11 cellular contexts compared by ENCODE assay signal in the genomic region with DNA sequence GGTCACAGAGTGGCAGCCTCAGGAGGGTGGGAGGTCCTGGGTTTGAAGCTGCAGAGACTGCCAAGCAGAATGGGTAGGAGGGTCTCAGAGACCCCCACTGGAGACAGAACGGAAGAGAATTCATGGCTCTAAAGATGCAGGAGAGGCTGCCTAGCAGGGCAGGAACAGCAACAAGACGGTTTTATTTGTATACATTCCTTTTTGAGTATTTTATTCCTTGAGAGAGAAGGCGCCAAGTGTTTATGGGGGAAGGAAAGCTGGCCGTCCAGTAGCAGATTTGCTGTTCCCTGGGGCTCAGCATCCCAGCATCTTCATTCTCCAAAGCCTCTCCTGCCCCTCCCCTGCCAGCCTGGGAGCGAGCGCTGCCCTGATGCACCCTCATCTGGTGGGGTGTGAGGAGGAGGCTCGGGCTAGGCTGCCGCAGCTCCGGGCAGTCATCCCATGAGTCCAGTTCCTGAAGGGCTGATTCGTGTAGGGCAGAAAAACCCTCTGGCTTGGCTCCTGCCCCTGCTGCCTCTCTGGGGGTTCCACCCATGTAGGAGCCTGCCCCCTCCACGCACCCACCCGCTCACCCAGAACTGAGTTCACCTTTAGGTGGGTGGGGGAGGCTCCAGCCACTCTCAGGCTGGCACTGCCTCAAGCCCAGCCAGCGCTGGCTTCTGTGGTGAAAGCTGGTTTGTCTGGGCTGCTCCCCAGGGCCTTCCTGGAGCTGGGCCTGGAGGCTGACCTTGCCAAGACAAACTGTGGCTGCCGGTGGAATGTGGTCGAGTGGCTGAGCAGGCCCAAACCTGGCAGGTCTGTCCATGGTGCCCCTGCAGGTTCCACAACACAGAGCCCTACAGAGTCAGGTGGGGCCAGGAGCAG. TPM values are rescaled to one million over a fixed set of nuclear protein-coding genes. Genes with fewer than 3 reads are reported as not detected.
DNase-seq lines count a peak whose midpoint lies in the region; ATAC-seq and TF ChIP-seq lines count a peak whose summit lies in the region.
"Had no signal": no experiment of that assay in that cellular context is flagged by ENCODE, and none has a peak within 500 bp of the region (broad histone marks: within the 10 kb centered on the region; RNA-seq: fewer than 3 reads in every experiment).

No MANE protein-coding gene starts in this region.

- H3K9me3 ChIP-seq in neuronal stem cell (replicated peaks in 1 of 2; ENCODE audit: control insufficient read depth in 2 of 2, insufficient read depth in 1 of 2, low read depth in 1 of 2, low read length in 2 of 2) (no peaks in the 10 kb centered on the region), A673 (ENCODE audit: low read depth, low read length, poor library complexity, severe bottlenecking) (no peaks in the 10 kb centered on the region), smooth muscle cell (replicated peaks; ENCODE audit: low read depth) (no peaks in the 10 kb centered on the region)

- POLR2A ChIA-PET in A673 (lab: Charles Lee; ENCODE audit: low non-redundant PET) = no interaction called here
- POLR2A ChIA-PET in activated CD4-positive, alpha-beta memory T cell treated with anti-CD3 and anti-CD28 coated beads, Interleukin-2, amount 10 ng/mL, durations not matched to agents 7 days and 5 days (lab: Charles Lee) = no interaction called here

- no peak overlapping the region for H3K27ac Mint-ChIP-seq in activated CD4-positive, alpha-beta memory T cell treated with anti-CD3 and anti-CD28 coated beads, Interleukin-2, amount 10 ng/mL, durations not matched to agents 7 days and 5 days

- peak overlapping the region; percentile 28 for H3K18ac ChIP-seq in neuronal stem cell (ENCODE audit: low read length)

- H2AK5ac ChIP-seq in neuronal stem cell (ENCODE audit: low read depth, low read length) = no peak overlapping the region

- H2AFZ ChIP-seq in neuronal stem cell (ENCODE audit: low read length) = no peak overlapping the region
- H2AFZ ChIP-seq in smooth muscle cell (ENCODE audit: low read depth) = no peak overlapping the region

- no peaks in the 10 kb centered on the region for H3F3A ChIP-seq in smooth muscle cell (ENCODE audit: low read depth)

- WGBS in neuronal stem cell (ENCODE audit: extremely low coverage in 2 of 2, insufficient read length in 2 of 2, insufficient replicate concordance in 1 of 2), 2 donors = no CpG with 5 or more reads among the region's 15 CpGs
- WGBS in smooth muscle cell (ENCODE audit: low lambda C conversion rate) = 80% methylated on average over 15 of the region's 15 CpGs

- no peaks in the 10 kb centered on the region for H3K9me3 Mint-ChIP-seq in activated CD4-positive, alpha-beta memory T cell treated with anti-CD3 and anti-CD28 coated beads, Interleukin-2, amount 10 ng/mL, durations not matched to agents 7 days and 5 days

- BruUV-seq in A673 (replicated peaks; lab: Mats Ljungman, UMichigan) = no TSS peak

- no peak overlapping the region for H3K14ac ChIP-seq in neuronal stem cell (ENCODE audit: low read length)

- H3K27me3 ChIP-seq in neuronal stem cell (ENCODE audit: control insufficient read depth in 3 of 3, insufficient read depth in 3 of 3, low read depth in 1 of 3, low read length in 3 of 3) (peaks cover 0 to 46% (median 0%) of the 10 kb centered on the region in 3 experiments), A673 (replicated peaks; ENCODE audit: insufficient read depth, low read depth, low read length, poor library complexity) (peaks cover 3% of the 10 kb centered on the region), smooth muscle cell (ENCODE audit: low read depth) (peaks cover 20% of the 10 kb centered on the region)

- no peak overlapping the region for H2BK12ac ChIP-seq in neuronal stem cell (ENCODE audit: low read length)

- peaks cover 12% of the 10 kb centered on the region for H3K27me3 Mint-ChIP-seq in activated CD4-positive, alpha-beta memory T cell treated with anti-CD3 and anti-CD28 coated beads, Interleukin-2, amount 10 ng/mL, durations not matched to agents 7 days and 5 days

- peak overlapping the region; percentile 38 for H2BK15ac ChIP-seq in neuronal stem cell (ENCODE audit: low read length)

- peak overlapping the region; percentile 79 for H4K8ac ChIP-seq in neuronal stem cell (ENCODE audit: low read depth, low read length)

- H2BK120ac ChIP-seq in neuronal stem cell (ENCODE audit: low read depth, low read length) = no peak overlapping the region

- DNase-seq in DMS79 (lab: John Stamatoyannopoulos, UW) (peak; percentile 65), NCI-H2196 (lab: John Stamatoyannopoulos, UW; ENCODE audit: unreplicated experiment) (peak; percentile 86), epithelial cell of prostate (ENCODE audit: low read depth, low spot score) (peak; percentile 70), neuronal stem cell (ENCODE audit: low spot score) (no peak), A673 (ENCODE audit: low spot score) (no peak), smooth muscle cell (lab: John Stamatoyannopoulos, UW; ENCODE audit: unreplicated experiment) (no peak)
- no peak for DNase-seq in activated CD4-positive, alpha-beta memory T cell treated with anti-CD3 and anti-CD28 coated beads, Interleukin-2, amount 10 ng/mL, durations not matched to agents 7 days and 5 days
- DNase-seq: activated T-cell treated with anti-CD3 and anti-CD28 coated beads, Interleukin-2, amount 50 U/mL, for 1 hour; T-helper 1 cell had no signal

- H3K4me2 ChIP-seq in neuronal stem cell (ENCODE audit: insufficient read depth, low read length, poor library complexity, severe bottlenecking) (no peak overlapping the region), smooth muscle cell (no peak overlapping the region)

- no peaks in the 10 kb centered on the region for H3K36me3 ChIP-seq in neuronal stem cell (replicated peaks in 1 of 2; ENCODE audit: control insufficient read depth in 2 of 2, insufficient read depth in 2 of 2, low read length in 2 of 2)
- H3K36me3 ChIP-seq in A673 (ENCODE audit: insufficient read depth, low read length, poor library complexity, severe bottlenecking) = no peaks in the 10 kb centered on the region
- no peaks in the 10 kb centered on the region for H3K36me3 ChIP-seq in smooth muscle cell (ENCODE audit: low read depth)

- H3K36me3 Mint-ChIP-seq in activated CD4-positive, alpha-beta memory T cell treated with anti-CD3 and anti-CD28 coated beads, Interleukin-2, amount 10 ng/mL, durations not matched to agents 7 days and 5 days (ENCODE audit: low read depth) = no peaks in the 10 kb centered on the region

- H3K79me1 ChIP-seq in neuronal stem cell (ENCODE audit: low read depth, low read length) = no peaks in the 10 kb centered on the region

- no peak overlapping the region for H3K4me3 Mint-ChIP-seq in activated CD4-positive, alpha-beta memory T cell treated with anti-CD3 and anti-CD28 coated beads, Interleukin-2, amount 10 ng/mL, durations not matched to agents 7 days and 5 days

- peaks cover 7% of the 10 kb centered on the region for H3K4me1 Mint-ChIP-seq in activated CD4-positive, alpha-beta memory T cell treated with anti-CD3 and anti-CD28 coated beads, Interleukin-2, amount 10 ng/mL, durations not matched to agents 7 days and 5 days

- CTCF ChIA-PET in A673 (lab: Charles Lee) = no interaction called here
- CTCF ChIA-PET in activated CD4-positive, alpha-beta memory T cell treated with anti-CD3 and anti-CD28 coated beads, Interleukin-2, amount 10 ng/mL, durations not matched to agents 7 days and 5 days (lab: Charles Lee) = no interaction called here

- no peak overlapping the region for H4K91ac ChIP-seq in neuronal stem cell (ENCODE audit: low read depth, low read length, poor library complexity)

- H3K4ac ChIP-seq in neuronal stem cell (ENCODE audit: low read length) = peak overlapping the region; percentile 30

- no peaks in the 10 kb centered on the region for H3K4me1 ChIP-seq in neuronal stem cell (ENCODE audit: control insufficient read depth in 2 of 2, insufficient read depth in 1 of 2, low read depth in 1 of 2, low read length in 2 of 2)
- no peaks in the 10 kb centered on the region for H3K4me1 ChIP-seq in A673 (ENCODE audit: insufficient read depth, low read length, poor library complexity, severe bottlenecking)
- H3K4me1 ChIP-seq in smooth muscle cell (ENCODE audit: low read depth) = no peaks in the 10 kb centered on the region

- ATAC-seq in HG03025 (IDR thresholded peaks at IDR 0.05; ENCODE audit: low FRiP score, unreplicated experiment) = no peak

- H3K79me2 ChIP-seq in smooth muscle cell (ENCODE audit: low read depth) = no peaks in the 10 kb centered on the region

- H3K4me3 ChIP-seq in neuronal stem cell (ENCODE audit: low read length in 2 of 2) = no peak overlapping the region
- no peak overlapping the region for H3K4me3 ChIP-seq in A673 (ENCODE audit: low read depth, low read length, poor library complexity, severe bottlenecking)
- no peak overlapping the region for H3K4me3 ChIP-seq in smooth muscle cell

- H3K23ac ChIP-seq in neuronal stem cell (ENCODE audit: low read depth, low read length, poor library complexity) = no peak overlapping the region

- no peak overlapping the region for H3K27ac ChIP-seq in epithelial cell of prostate
- no peak overlapping the region for H3K27ac ChIP-seq in neuronal stem cell (replicated peaks; ENCODE audit: low read length)
- no peak overlapping the region for H3K27ac ChIP-seq in A673 (ENCODE audit: low read depth, low read length, poor library complexity, severe bottlenecking)
- H3K27ac ChIP-seq in smooth muscle cell (ENCODE audit: low read depth) = no peak overlapping the region

- intact Hi-C loops in A673 (cut with micrococcal nuclease; ENCODE audit: unreplicated experiment) = no loop called here

- no peaks in the 10 kb centered on the region for H4K20me1 ChIP-seq in smooth muscle cell (ENCODE audit: low read depth)

- TF ChIP-seq CTCF in A673 (conservative IDR thresholded peaks at IDR 0.05; ENCODE audit: low read depth, low read length) (no peak), smooth muscle cell (IDR thresholded peaks at IDR 0.05; ENCODE audit: borderline replicate concordance, insufficient read depth, poor library complexity, severe bottlenecking) (no peak)

- no peak overlapping the region for H2BK5ac ChIP-seq in neuronal stem cell (ENCODE audit: low read length)

- H3K9ac ChIP-seq in neuronal stem cell (ENCODE audit: low read depth, low read length, poor library complexity) (no peak overlapping the region), smooth muscle cell (ENCODE audit: low read depth) (no peak overlapping the region)

RNA-seq across cellular contexts. Expression of gene CPXM1, which starts 32.4 kb away (rescaled TPM):
- 100 TPM for polyA plus RNA-seq in neuronal stem cell (2013, experiment 1 of 2)
- 97.5 TPM for polyA plus RNA-seq in neuronal stem cell (2013, experiment 2 of 2)
- total RNA-seq in A673 (2021) = 3.8 and 7.6 TPM in 2 replicates
- 40.2 and 54.0 TPM in 2 replicates for total RNA-seq in smooth muscle cell
- 74.8 and 99.3 TPM in 2 replicates for polyA plus RNA-seq in smooth muscle cell
- under 1 TPM; 0.20 to 0.33 TPM for total RNA-seq in activated CD4-positive, alpha-beta memory T cell treated with anti-CD3 and anti-CD28 coated beads, Interleukin-2, amount 10 ng/mL, durations not matched to agents 7 days and 5 days
- total RNA-seq: NCI-H460 had no signal

RNA-seq across cellular contexts. Expression of gene C20orf141, which starts 46.8 kb away (rescaled TPM):
- polyA plus RNA-seq in neuronal stem cell (2013, experiment 1 of 2) = not detected
- polyA plus RNA-seq in neuronal stem cell (2013, experiment 2 of 2) = not detected
- not detected in 2 replicates for total RNA-seq in A673 (2021)
- total RNA-seq in smooth muscle cell = not detected in 2 replicates
- polyA plus RNA-seq in smooth muscle cell = 0.44 TPM in 1 of 2 replicates, not detected in the other
- total RNA-seq in activated CD4-positive, alpha-beta memory T cell treated with anti-CD3 and anti-CD28 coated beads, Interleukin-2, amount 10 ng/mL, durations not matched to agents 7 days and 5 days = not detected
- total RNA-seq: NCI-H460 had no signal

RNA-seq across cellular contexts. Expression of gene TMEM239, which starts 48.2 kb away (rescaled TPM):
- polyA plus RNA-seq in neuronal stem cell (2013, experiment 1 of 2) = not detected
- polyA plus RNA-seq in neuronal stem cell (2013, experiment 2 of 2) = not detected
- total RNA-seq in A673 (2021) (not detected in 2 replicates), smooth muscle cell (not detected in 2 replicates)
- not detected in 2 replicates for polyA plus RNA-seq in smooth muscle cell
- not detected for total RNA-seq in activated CD4-positive, alpha-beta memory T cell treated with anti-CD3 and anti-CD28 coated beads, Interleukin-2, amount 10 ng/mL, durations not matched to agents 7 days and 5 days
- total RNA-seq: NCI-H460 had no signal

Comparison
In these comparisons a context has a peak if more than half of its experiments do, and no peak if none do; other contexts are left out.
1. DNase-seq: peak in DMS79 (single experiment), NCI-H2196 (single experiment) and epithelial cell of prostate (single experiment); none in neuronal stem cell (single experiment), A673 (single experiment), smooth muscle cell (single experiment) and activated CD4-positive, alpha-beta memory T cell treated with anti-CD3 and anti-CD28 coated beads, Interleukin-2, amount 10 ng/mL, durations not matched to agents 7 days and 5 days (single experiment).